Comparison of ENCODE assay signal across 1 cellular context in the genomic region with DNA sequence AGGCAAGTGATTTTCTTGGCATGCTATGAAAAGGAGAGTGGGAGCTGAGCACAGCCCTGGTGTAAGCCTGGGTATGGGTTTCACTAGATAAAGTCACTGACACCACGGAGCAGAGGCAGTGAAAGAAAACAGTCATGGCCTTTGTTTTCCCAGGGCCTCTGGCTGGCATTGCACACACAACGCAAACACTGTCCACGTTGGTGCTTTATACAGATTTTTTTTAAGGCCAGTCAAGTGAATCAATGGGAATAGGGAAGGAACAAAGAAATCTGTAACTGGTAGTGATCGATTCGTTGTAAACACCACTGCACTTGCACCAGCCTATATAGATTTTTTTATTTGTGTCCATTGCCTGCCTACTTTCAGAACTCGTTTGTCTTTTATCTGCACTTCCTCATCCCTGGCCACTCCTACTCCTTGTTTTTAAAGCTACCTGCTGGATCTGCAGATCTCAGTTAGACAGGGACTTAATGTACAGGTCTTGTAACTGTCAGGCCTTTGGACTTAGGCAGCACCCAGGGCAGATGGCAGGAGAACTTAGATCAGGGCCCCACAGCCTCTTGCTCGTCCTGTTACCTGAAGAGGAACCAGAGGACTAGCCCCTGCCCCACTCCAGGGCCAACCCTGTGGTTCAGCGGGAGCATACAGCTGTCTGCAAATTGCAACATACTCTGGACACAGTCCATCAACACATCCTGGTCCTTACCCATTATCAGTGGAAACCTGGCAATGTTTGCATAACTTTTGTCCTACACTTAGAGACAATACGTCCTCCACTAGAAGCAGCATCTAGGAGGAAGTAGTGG.
TF ChIP-seq lines count a peak whose summit lies in the region.

No MANE protein-coding gene starts in this region.

TF ChIP-seq in K562, 482 proteins besides CTCF, POLR2A, EP300 and RAD21 (continued from another document and continues in another):
- TF ChIP-seq, protein P1, sequence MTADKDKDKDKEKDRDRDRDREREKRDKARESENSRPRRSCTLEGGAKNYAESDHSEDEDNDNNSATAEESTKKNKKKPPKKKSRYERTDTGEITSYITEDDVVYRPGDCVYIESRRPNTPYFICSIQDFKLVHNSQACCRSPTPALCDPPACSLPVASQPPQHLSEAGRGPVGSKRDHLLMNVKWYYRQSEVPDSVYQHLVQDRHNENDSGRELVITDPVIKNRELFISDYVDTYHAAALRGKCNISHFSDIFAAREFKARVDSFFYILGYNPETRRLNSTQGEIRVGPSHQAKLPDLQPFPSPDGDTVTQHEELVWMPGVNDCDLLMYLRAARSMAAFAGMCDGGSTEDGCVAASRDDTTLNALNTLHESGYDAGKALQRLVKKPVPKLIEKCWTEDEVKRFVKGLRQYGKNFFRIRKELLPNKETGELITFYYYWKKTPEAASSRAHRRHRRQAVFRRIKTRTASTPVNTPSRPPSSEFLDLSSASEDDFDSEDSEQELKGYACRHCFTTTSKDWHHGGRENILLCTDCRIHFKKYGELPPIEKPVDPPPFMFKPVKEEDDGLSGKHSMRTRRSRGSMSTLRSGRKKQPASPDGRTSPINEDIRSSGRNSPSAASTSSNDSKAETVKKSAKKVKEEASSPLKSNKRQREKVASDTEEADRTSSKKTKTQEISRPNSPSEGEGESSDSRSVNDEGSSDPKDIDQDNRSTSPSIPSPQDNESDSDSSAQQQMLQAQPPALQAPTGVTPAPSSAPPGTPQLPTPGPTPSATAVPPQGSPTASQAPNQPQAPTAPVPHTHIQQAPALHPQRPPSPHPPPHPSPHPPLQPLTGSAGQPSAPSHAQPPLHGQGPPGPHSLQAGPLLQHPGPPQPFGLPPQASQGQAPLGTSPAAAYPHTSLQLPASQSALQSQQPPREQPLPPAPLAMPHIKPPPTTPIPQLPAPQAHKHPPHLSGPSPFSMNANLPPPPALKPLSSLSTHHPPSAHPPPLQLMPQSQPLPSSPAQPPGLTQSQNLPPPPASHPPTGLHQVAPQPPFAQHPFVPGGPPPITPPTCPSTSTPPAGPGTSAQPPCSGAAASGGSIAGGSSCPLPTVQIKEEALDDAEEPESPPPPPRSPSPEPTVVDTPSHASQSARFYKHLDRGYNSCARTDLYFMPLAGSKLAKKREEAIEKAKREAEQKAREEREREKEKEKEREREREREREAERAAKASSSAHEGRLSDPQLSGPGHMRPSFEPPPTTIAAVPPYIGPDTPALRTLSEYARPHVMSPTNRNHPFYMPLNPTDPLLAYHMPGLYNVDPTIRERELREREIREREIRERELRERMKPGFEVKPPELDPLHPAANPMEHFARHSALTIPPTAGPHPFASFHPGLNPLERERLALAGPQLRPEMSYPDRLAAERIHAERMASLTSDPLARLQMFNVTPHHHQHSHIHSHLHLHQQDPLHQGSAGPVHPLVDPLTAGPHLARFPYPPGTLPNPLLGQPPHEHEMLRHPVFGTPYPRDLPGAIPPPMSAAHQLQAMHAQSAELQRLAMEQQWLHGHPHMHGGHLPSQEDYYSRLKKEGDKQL (CRISPR knock-in tag; IDR thresholded peaks at IDR 0.05; ENCODE audit: borderline replicate concordance) = no peak
- TF ChIP-seq, protein P2, sequence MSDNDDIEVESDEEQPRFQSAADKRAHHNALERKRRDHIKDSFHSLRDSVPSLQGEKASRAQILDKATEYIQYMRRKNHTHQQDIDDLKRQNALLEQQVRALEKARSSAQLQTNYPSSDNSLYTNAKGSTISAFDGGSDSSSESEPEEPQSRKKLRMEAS (CRISPR knock-in tag; IDR thresholded peaks at IDR 0.05) = no peak
- TF ChIP-seq ZKSCAN1 (IDR thresholded peaks at IDR 0.05; ENCODE audit: low read depth, low read length) (no peak), ZNF444 (CRISPR knock-in tag; IDR thresholded peaks at IDR 0.05) (no peak), DPF2 (IDR thresholded peaks at IDR 0.05) (peak; percentile 79), SMAD3 (CRISPR knock-in tag; conservative IDR thresholded peaks at IDR 0.05) (no peak), NCOA1 (IDR thresholded peaks at IDR 0.05; ENCODE audit: low read depth) (no peak), ZNF785 (CRISPR knock-in tag; IDR thresholded peaks at IDR 0.05) (no peak), STAT5A (IDR thresholded peaks at IDR 0.05; ENCODE audit: borderline replicate concordance, low read length) (no peak; the same call in 1 of the 2 replicates), ELF1 (tag; IDR thresholded peaks at IDR 0.05) (peak; percentile 65), HMG20B (CRISPR knock-in tag; IDR thresholded peaks at IDR 0.05) (no peak), CAMTA2 (CRISPR knock-in tag; conservative IDR thresholded peaks at IDR 0.05) (no peak), JUND (IDR thresholded peaks at IDR 0.05; ENCODE audit: borderline replicate concordance, low read depth, low read length) (peak; percentile 64), JUND (tag; IDR thresholded peaks at IDR 0.05; ENCODE audit: borderline replicate concordance, low read depth, low read length) (no peak; the same call in 2 of the 3 replicates), NR2C2 (CRISPR knock-in tag; IDR thresholded peaks at IDR 0.05) (no peak), NR2C2 (tag; IDR thresholded peaks at IDR 0.05) (peak; percentile 45; the same call in 1 of the 2 replicates), YBX1 (IDR thresholded peaks at IDR 0.05) (no peak), ELF2 (CRISPR knock-in tag; IDR thresholded peaks at IDR 0.05) (peak; percentile 60; the same call in 1 of the 2 replicates), POU5F1 (IDR thresholded peaks at IDR 0.05; ENCODE audit: borderline replicate concordance, low read depth, low read length, partially characterized antibody) (no peak), CREBBP (IDR thresholded peaks at IDR 0.05; ENCODE audit: low read depth, low read length) (no peak), NR4A1 (CRISPR knock-in tag; IDR thresholded peaks at IDR 0.05) (no peak), NR4A1 (tag; IDR thresholded peaks at IDR 0.05) (no peak), ZNF764 (CRISPR knock-in tag; IDR thresholded peaks at IDR 0.05; ENCODE audit: low read depth) (no peak), NFE2L1 (tag; IDR thresholded peaks at IDR 0.05; ENCODE audit: borderline replicate concordance, low read depth) (no peak), ZNF384 (IDR thresholded peaks at IDR 0.05; ENCODE audit: low read depth, low read length) (no peak), NFE2 (IDR thresholded peaks at IDR 0.05; ENCODE audit: low read depth) (no peak), TARDBP (IDR thresholded peaks at IDR 0.05) (no peak), NBN (IDR thresholded peaks at IDR 0.05; ENCODE audit: low read depth) (peak; percentile 48; the same call in 1 of the 2 replicates), ZFP30 (CRISPR knock-in tag; IDR thresholded peaks at IDR 0.05; ENCODE audit: borderline replicate concordance) (no peak), DNMT1 (IDR thresholded peaks at IDR 0.05) (no peak), HNRNPH1 (optimal IDR thresholded peaks at IDR 0.05; ENCODE audit: low read depth, low read length) (no peak), MECOM (CRISPR knock-in tag; IDR thresholded peaks at IDR 0.05) (no peak), ZNF324 (CRISPR knock-in tag; IDR thresholded peaks at IDR 0.05) (no peak)
- TF ChIP-seq, protein P3, sequence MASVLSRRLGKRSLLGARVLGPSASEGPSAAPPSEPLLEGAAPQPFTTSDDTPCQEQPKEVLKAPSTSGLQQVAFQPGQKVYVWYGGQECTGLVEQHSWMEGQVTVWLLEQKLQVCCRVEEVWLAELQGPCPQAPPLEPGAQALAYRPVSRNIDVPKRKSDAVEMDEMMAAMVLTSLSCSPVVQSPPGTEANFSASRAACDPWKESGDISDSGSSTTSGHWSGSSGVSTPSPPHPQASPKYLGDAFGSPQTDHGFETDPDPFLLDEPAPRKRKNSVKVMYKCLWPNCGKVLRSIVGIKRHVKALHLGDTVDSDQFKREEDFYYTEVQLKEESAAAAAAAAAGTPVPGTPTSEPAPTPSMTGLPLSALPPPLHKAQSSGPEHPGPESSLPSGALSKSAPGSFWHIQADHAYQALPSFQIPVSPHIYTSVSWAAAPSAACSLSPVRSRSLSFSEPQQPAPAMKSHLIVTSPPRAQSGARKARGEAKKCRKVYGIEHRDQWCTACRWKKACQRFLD (CRISPR knock-in tag; IDR thresholded peaks at IDR 0.05) = no peak
- TF ChIP-seq, protein P4, sequence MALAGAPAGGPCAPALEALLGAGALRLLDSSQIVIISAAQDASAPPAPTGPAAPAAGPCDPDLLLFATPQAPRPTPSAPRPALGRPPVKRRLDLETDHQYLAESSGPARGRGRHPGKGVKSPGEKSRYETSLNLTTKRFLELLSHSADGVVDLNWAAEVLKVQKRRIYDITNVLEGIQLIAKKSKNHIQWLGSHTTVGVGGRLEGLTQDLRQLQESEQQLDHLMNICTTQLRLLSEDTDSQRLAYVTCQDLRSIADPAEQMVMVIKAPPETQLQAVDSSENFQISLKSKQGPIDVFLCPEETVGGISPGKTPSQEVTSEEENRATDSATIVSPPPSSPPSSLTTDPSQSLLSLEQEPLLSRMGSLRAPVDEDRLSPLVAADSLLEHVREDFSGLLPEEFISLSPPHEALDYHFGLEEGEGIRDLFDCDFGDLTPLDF (CRISPR knock-in tag; IDR thresholded peaks at IDR 0.05) = no peak
- TF ChIP-seq, protein P5, sequence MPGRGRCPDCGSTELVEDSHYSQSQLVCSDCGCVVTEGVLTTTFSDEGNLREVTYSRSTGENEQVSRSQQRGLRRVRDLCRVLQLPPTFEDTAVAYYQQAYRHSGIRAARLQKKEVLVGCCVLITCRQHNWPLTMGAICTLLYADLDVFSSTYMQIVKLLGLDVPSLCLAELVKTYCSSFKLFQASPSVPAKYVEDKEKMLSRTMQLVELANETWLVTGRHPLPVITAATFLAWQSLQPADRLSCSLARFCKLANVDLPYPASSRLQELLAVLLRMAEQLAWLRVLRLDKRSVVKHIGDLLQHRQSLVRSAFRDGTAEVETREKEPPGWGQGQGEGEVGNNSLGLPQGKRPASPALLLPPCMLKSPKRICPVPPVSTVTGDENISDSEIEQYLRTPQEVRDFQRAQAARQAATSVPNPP (IDR thresholded peaks at IDR 0.05; ENCODE audit: borderline replicate concordance, insufficient read depth, insufficient read length) = no peak
- TF ChIP-seq, protein P6, sequence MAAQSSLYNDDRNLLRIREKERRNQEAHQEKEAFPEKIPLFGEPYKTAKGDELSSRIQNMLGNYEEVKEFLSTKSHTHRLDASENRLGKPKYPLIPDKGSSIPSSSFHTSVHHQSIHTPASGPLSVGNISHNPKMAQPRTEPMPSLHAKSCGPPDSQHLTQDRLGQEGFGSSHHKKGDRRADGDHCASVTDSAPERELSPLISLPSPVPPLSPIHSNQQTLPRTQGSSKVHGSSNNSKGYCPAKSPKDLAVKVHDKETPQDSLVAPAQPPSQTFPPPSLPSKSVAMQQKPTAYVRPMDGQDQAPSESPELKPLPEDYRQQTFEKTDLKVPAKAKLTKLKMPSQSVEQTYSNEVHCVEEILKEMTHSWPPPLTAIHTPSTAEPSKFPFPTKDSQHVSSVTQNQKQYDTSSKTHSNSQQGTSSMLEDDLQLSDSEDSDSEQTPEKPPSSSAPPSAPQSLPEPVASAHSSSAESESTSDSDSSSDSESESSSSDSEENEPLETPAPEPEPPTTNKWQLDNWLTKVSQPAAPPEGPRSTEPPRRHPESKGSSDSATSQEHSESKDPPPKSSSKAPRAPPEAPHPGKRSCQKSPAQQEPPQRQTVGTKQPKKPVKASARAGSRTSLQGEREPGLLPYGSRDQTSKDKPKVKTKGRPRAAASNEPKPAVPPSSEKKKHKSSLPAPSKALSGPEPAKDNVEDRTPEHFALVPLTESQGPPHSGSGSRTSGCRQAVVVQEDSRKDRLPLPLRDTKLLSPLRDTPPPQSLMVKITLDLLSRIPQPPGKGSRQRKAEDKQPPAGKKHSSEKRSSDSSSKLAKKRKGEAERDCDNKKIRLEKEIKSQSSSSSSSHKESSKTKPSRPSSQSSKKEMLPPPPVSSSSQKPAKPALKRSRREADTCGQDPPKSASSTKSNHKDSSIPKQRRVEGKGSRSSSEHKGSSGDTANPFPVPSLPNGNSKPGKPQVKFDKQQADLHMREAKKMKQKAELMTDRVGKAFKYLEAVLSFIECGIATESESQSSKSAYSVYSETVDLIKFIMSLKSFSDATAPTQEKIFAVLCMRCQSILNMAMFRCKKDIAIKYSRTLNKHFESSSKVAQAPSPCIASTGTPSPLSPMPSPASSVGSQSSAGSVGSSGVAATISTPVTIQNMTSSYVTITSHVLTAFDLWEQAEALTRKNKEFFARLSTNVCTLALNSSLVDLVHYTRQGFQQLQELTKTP (IDR thresholded peaks at IDR 0.05; ENCODE audit: low read depth in 1 of 2, partially characterized antibody in 2 of 2) = peak in 1 of 2 experiments; percentile 57
